ENCODE assay signal across 8 cellular contexts in the genomic region with DNA sequence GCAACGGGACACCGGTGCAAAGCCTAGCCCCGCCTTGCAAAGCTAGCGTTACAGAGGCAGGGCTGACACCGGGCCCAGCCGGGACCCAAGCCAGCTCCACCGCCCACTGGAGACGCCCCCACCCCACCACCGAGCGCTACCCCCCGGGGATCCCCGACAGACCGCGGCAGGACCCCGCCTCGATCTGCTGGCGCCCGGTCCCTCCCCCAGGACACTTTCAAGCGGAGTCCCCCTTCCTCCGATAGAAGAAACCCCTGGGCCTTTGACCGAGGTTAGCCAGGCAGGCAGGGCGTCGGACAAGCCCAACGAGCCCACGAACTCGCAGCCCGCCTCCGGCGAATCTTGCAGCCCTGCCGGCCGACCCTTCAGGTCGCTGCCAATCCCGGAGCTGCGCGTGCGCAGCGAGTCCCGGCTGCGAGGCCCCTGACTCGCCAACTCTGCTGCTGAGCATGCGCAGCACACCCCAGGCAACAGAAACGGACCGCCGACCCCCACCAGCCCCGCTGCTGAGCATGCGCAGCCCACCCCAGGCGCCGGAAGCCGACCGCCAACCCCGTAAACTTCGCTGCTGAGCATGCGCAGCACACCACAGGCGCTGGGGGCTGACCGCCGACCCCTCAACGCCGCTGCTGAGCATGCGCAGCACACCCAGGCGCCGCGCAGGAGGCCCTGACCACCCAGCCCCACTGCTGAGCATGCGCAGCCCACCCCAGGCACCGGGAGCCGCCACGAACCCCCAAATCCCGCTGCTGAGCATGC. TPM values are rescaled to one million over a fixed set of nuclear protein-coding genes. Genes with fewer than 3 reads are reported as not detected.
A peak's percentile ranks its signal among the peaks of the same experiment; 100 is the strongest.
DNase-seq lines count a peak whose midpoint lies in the region; TF ChIP-seq lines count a peak whose summit lies in the region.

No MANE protein-coding gene starts in this region.

- DNase-seq in GM04504 (ENCODE audit: low read depth) (peak; percentile 95), HFFc6 (peak; percentile 96), NAMALWA (ENCODE audit: low spot score) (peak; percentile 98), SK-MEL-5 (ENCODE audit: low read depth, low spot score) (peak; percentile 98), glomerular endothelial cell (ENCODE audit: extremely low read depth, low read depth, low spot score) (peak; percentile 69), occipital lobe (lab: John Stamatoyannopoulos, UW) (peak; percentile 92)
- peak; percentile 98 for DNase-seq in activated naive CD4-positive, alpha-beta T cell treated with anti-CD3 and anti-CD28 coated beads, Interleukin-2, amount 50 U/mL, for 16 hours

- H3K36me3 Mint-ChIP-seq in HFFc6 (ENCODE audit: low read depth), result peaks cover 33% of the 10 kb centered on the region

- peaks cover 43% of the 10 kb centered on the region for H3K4me1 Mint-ChIP-seq in HFFc6 (ENCODE audit: low read depth)

- H3K27ac ChIP-seq in temporal lobe (ENCODE audit: low read depth, low read length), result peak overlapping the region; percentile 96

- in situ Hi-C loops in SK-MEL-5 (cut with HindIII; ENCODE audit: low pct_unique_long_range_greater_than_20kb, low sequenced_read_pairs), result no loop called here

- H3K9me3 Mint-ChIP-seq in HFFc6, result peaks cover 8% of the 10 kb centered on the region; the same call in 1 of the 2 replicates

- H3K4me3 Mint-ChIP-seq in HFFc6, result peak overlapping the region; percentile 88

- H3K27ac Mint-ChIP-seq in HFFc6, result peak overlapping the region; percentile 77

- H3K27me3 Mint-ChIP-seq in HFFc6 (ENCODE audit: insufficient read depth), result peaks cover 1% of the 10 kb centered on the region

- TF ChIP-seq CTCF in HFFc6 (IDR thresholded peaks at IDR 0.05), result no peak

RNA-seq across cellular contexts. Expression of a gene that starts 0.7 kb away (rescaled TPM):
- 10 to 100 TPM; 66.6 to 94.2 (median 75.5) TPM for total RNA-seq in HFFc6 (2021; fragmentation: NEBNext Ultra II Directional; extraction: Animal tissue kit (Norgen Biotek cat#: 25700))
- 63.4 and 68.1 TPM in 2 replicates for total RNA-seq in SK-MEL-5 (2014; rRNA removed; shearing (Covaris generic))
- 59.8 and 67.8 TPM in 2 replicates for polyA plus RNA-seq in SK-MEL-5 (2015; cell fraction: cytosol; rRNA removed)
- 18.0 and 20.8 TPM in 2 replicates for polyA plus RNA-seq in SK-MEL-5 (2015; cell fraction: nucleus; rRNA removed)
- total RNA-seq in glomerular endothelial cell (42.5 and 48.5 TPM in 2 replicates), occipital lobe (15.4 TPM), temporal lobe (10.8 TPM)

RNA-seq across cellular contexts. Expression of a gene that starts 39.5 kb away (rescaled TPM):
- 10 to 100 TPM; 36.9 to 43.6 (median 39.7) TPM for total RNA-seq in HFFc6 (2021; fragmentation: NEBNext Ultra II Directional; extraction: Animal tissue kit (Norgen Biotek cat#: 25700))
- 45.2 and 47.9 TPM in 2 replicates for total RNA-seq in SK-MEL-5 (2014; rRNA removed; shearing (Covaris generic))
- polyA plus RNA-seq in SK-MEL-5 (2015; cell fraction: cytosol; rRNA removed), result 47.7 and 54.4 TPM in 2 replicates
- 37.0 and 39.5 TPM in 2 replicates for polyA plus RNA-seq in SK-MEL-5 (2015; cell fraction: nucleus; rRNA removed)
- total RNA-seq in glomerular endothelial cell (20.8 and 24.6 TPM in 2 replicates), occipital lobe (26.2 TPM), temporal lobe (22.1 TPM)

RNA-seq across cellular contexts. Expression of a gene that starts 56.4 kb away (rescaled TPM):
- total RNA-seq in HFFc6 (2021; fragmentation: NEBNext Ultra II Directional; extraction: Animal tissue kit (Norgen Biotek cat#: 25700)), result 1,000 to 10,000 TPM; 1,288 to 1,437 (median 1,316) TPM
- total RNA-seq in SK-MEL-5 (2014; rRNA removed; shearing (Covaris generic)), result 4,223 and 4,897 TPM in 2 replicates
- polyA plus RNA-seq in SK-MEL-5 (2015; cell fraction: cytosol; rRNA removed), result 2,291 and 2,329 TPM in 2 replicates
- 933 and 1,213 TPM in 2 replicates for polyA plus RNA-seq in SK-MEL-5 (2015; cell fraction: nucleus; rRNA removed)
- total RNA-seq in glomerular endothelial cell (2,854 and 3,812 TPM in 2 replicates), occipital lobe (1,272 TPM), temporal lobe (602 TPM)

Comparison
In these comparisons a context has a peak if more than half of its experiments do, and no peak if none do; other contexts are left out.
1. Peak in every context shown above with its lines: DNase-seq and H3K27ac ChIP-seq.